Comparison of ENCODE assay signal across 15 cellular contexts in genomic region chr6:122683996-122684651, GRCh38.
DNase-seq lines count a peak whose midpoint lies in the region; ATAC-seq and TF ChIP-seq lines count a peak whose summit lies in the region.
"Had no signal": no experiment of that assay in that cellular context is flagged by ENCODE, and none has a peak within 500 bp of the region (broad histone marks: within the 10 kb centered on the region; RNA-seq: fewer than 3 reads in every experiment).

No MANE protein-coding gene starts in this region.

- DNase-seq in fibroblast of the aortic adventitia (ENCODE audit: low read depth), result peak; percentile 19
- DNase-seq in caudate nucleus (lab: John Stamatoyannopoulos, UW), result no peak
- no peak for DNase-seq in activated CD4-positive, alpha-beta T cell treated with anti-CD3 and anti-CD28 coated beads, Interleukin-2, amount 50 U/mL, for 1 hour
- no peak for DNase-seq in COLO829 (ENCODE audit: low spot score)
- no peak for DNase-seq in CD4-positive, alpha-beta memory T cell
- DNase-seq: DMS79 treated with DMSO at 0.1 percent for 48 hours, H9, MG63, NCI-H1092 treated with DMSO at 0.1 percent for 48 hours, NCI-H187, PC-9 had no signal

- H3K9me3 Mint-ChIP-seq in CD4-positive, alpha-beta memory T cell, result peaks cover 0 to 3% (median 0%) of the 10 kb centered on the region in 8 donors

- H3K36me3 ChIP-seq in CD4-positive, alpha-beta memory T cell (ENCODE audit: insufficient read depth, low read length), result no peaks in the 10 kb centered on the region
- H3K36me3 ChIP-seq: MG63 had no signal

- H3K27ac Mint-ChIP-seq in CD4-positive, alpha-beta memory T cell, result no peak overlapping the region
- H3K27ac Mint-ChIP-seq: CD14-positive monocyte, H9 had no signal

- no peaks in the 10 kb centered on the region for H3K4me1 ChIP-seq in CD4-positive, alpha-beta memory T cell (ENCODE audit: insufficient read depth, low read length)

- no peak for TF ChIP-seq POLR2A in GM18505 (IDR thresholded peaks at IDR 0.05; ENCODE audit: borderline replicate concordance, extremely low read depth, insufficient read depth, insufficient read length)

- H3K9me3 ChIP-seq in CD4-positive, alpha-beta memory T cell (ENCODE audit: control insufficient read depth in 1 of 2, low read length in 2 of 2), result no peaks in the 10 kb centered on the region
- H3K9me3 ChIP-seq: MG63 had no signal

- no peaks in the 10 kb centered on the region for H3K4me1 Mint-ChIP-seq in CD4-positive, alpha-beta memory T cell
- H3K4me1 Mint-ChIP-seq: CD14-positive monocyte, H9 had no signal

- intact Hi-C loops in CD4-positive, alpha-beta memory T cell (cut with micrococcal nuclease), result no loop called here

- CTCF ChIA-PET in CD4-positive, alpha-beta memory T cell (lab: Charles Lee; ENCODE audit: partially characterized antibody), result interaction anchor here (1.4 kb wide), 1 partner anchor 27 kb away, joined by 3 read pairs; no protein-coding TSS in a partner anchor

- no peaks in the 10 kb centered on the region for H3K27me3 ChIP-seq in CD4-positive, alpha-beta memory T cell (ENCODE audit: insufficient read depth, low read length)
- H3K27me3 ChIP-seq: MG63 had no signal

- H3K36me3 Mint-ChIP-seq in CD4-positive, alpha-beta memory T cell, result no peaks in the 10 kb centered on the region
- H3K36me3 Mint-ChIP-seq: CD14-positive monocyte had no signal

- POLR2A ChIA-PET in CD4-positive, alpha-beta memory T cell (lab: Charles Lee; ENCODE audit: partially characterized antibody), result no interaction called here

- H3K27ac ChIP-seq in caudate nucleus (ENCODE audit: low read depth, low read length), result no peak overlapping the region
- H3K27ac ChIP-seq in CD4-positive, alpha-beta memory T cell (ENCODE audit: low read depth, low read length), result no peak overlapping the region
- H3K27ac ChIP-seq: PC-9 had no signal

- ATAC-seq in GM18505 (IDR thresholded peaks at IDR 0.05; ENCODE audit: unreplicated experiment) (peak; percentile 60), GM21786 (IDR thresholded peaks at IDR 0.05; ENCODE audit: unreplicated experiment) (peak; percentile 51), HG03354 (IDR thresholded peaks at IDR 0.05; ENCODE audit: poor library complexity, severe bottlenecking, unreplicated experiment) (peak; percentile 74)

- no peak overlapping the region for H3K4me3 Mint-ChIP-seq in CD4-positive, alpha-beta memory T cell
- H3K4me3 Mint-ChIP-seq: CD14-positive monocyte, H9 had no signal

- no peak overlapping the region for H3K4me3 ChIP-seq in fibroblast of the aortic adventitia (ENCODE audit: low read depth, low read length)
- no peak overlapping the region for H3K4me3 ChIP-seq in CD4-positive, alpha-beta memory T cell (ENCODE audit: low read length in 2 of 2)
- H3K4me3 ChIP-seq: MG63, PC-9 had no signal

- peaks cover 0 to 1% of the 10 kb centered on the region in 2 donors for H3K27me3 Mint-ChIP-seq in CD4-positive, alpha-beta memory T cell

- no peak for TF ChIP-seq CTCF in fibroblast of the aortic adventitia (IDR thresholded peaks at IDR 0.05; ENCODE audit: insufficient read depth, low read length)
